Comparison of ENCODE assay signal across 8 cellular contexts in the genomic region with DNA sequence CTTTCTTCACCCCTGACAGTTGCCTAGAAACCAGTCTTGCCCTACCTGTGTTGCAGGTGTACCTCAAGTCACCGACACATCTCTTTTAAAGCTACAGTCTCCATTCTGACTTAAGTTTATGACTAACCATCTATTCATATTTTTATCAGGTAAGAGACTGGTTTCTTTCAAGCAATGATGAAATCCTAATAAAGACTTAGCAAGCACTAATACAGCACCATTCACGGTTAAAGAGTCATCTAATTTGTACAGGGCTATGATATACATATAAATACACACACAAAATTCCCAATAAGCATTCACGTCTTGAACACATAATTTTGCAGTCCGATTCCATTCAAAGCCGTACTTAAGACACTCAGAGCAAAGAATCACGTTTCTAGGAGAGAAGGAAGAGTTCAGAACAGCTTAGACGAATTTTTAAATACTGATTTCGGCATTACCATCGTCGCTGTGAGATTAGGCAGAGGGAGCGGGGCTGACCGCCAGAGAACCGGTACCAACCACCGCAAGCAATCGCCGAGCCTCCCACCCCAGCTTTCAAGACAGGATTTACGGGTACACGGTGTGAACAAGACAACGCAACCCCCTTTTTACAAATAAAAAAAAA. TPM values are rescaled to one million over a fixed set of nuclear protein-coding genes. Genes with fewer than 3 reads are reported as not detected.
DNase-seq lines count a peak whose midpoint lies in the region; FAIRE-seq and TF ChIP-seq lines count a peak whose summit lies in the region.

No MANE protein-coding gene starts in this region.

- TF ChIP-seq CTCF in fibroblast of villous mesenchyme (IDR thresholded peaks at IDR 0.05; ENCODE audit: insufficient read depth, low read depth, low read length) = no peak
- TF ChIP-seq CTCF in prostate gland (IDR thresholded peaks at IDR 0.05) = no peak

- no peak for FAIRE-seq in GM12892 (lab: Jason Lieb, UNC)

- TF ChIP-seq POLR2A in prostate gland (IDR thresholded peaks at IDR 0.05) (no peak), GM12892 (IDR thresholded peaks at IDR 0.05; ENCODE audit: low read depth, low read length) (no peak)

- WGBS in prostate gland = 2% methylated on average over 19 of the region's 19 CpGs

- DNase-seq in DMS79 treated with DMSO at 0.1 percent for 48 hours (lab: John Stamatoyannopoulos, UW) = peak; percentile 62
- no peak for DNase-seq in DMS79 (lab: John Stamatoyannopoulos, UW)
- no peak for DNase-seq in SJSA1 (ENCODE audit: low read depth in 1 of 2, low spot score in 2 of 2)
- DNase-seq in fibroblast of villous mesenchyme (ENCODE audit: low read depth) = peak; percentile 33
- no peak for DNase-seq in prostate gland (ENCODE audit: low spot score)
- DNase-seq in NAMALWA (ENCODE audit: low spot score) = no peak
- DNase-seq in GM12892 (ENCODE audit: insufficient read length) = no peak
- no peak for DNase-seq in HK-2 (ENCODE audit: unreplicated experiment)

- H3K4me3 ChIP-seq in SJSA1 (peak overlapping the region; percentile 95), fibroblast of villous mesenchyme (ENCODE audit: low read depth, low read length) (peak overlapping the region; percentile 98), prostate gland (peak overlapping the region; percentile 88 to 94)

- H3K4me1 ChIP-seq in SJSA1 (replicated peaks) (peaks cover 51% of the 10 kb centered on the region), prostate gland (replicated peaks) (peaks cover 5% of the 10 kb centered on the region)

- H3K9me3 ChIP-seq in SJSA1 (replicated peaks) (0 out of 2 replicates have a peak, but pooled peaks cover 2% of the 10 kb centered on the region), prostate gland (no peaks in the 10 kb centered on the region)

- H3K27ac ChIP-seq in SJSA1 (no peak overlapping the region), prostate gland (peak overlapping the region; percentile 81 to 94)

- H3K36me3 ChIP-seq in SJSA1 (peaks cover 8% of the 10 kb centered on the region), prostate gland (no peaks in the 10 kb centered on the region)

- no peaks in the 10 kb centered on the region for H3K27me3 ChIP-seq in SJSA1 (replicated peaks)
- no peaks in the 10 kb centered on the region for H3K27me3 ChIP-seq in prostate gland (replicated peaks; ENCODE audit: insufficient read depth)

- intact Hi-C loops in prostate gland (cut with DNase I) = loop anchor here (5.0 kb wide), 3 partner anchors 97 to 292 kb away; a partner anchor contains a TSS

RNA-seq across cellular contexts. Expression of a gene that starts 0.9 kb away (rescaled TPM):
- 18.4 and 21.7 TPM in 2 replicates for total RNA-seq in SJSA1 (2014; rRNA removed; shearing (Covaris generic))
- total RNA-seq in fibroblast of villous mesenchyme (34.8 and 70.4 TPM in 2 replicates), prostate gland (10 to 100 TPM; 58.1 to 60.4 TPM)
- polyA plus RNA-seq in GM12892 (2012; ENCODE audit: missing spikeins) = 1.9 TPM

Comparison
In these comparisons a context has a peak if more than half of its experiments do, and no peak if none do; other contexts are left out.
1. DNase-seq: peak in DMS79 treated with DMSO at 0.1 percent for 48 hours (single experiment) and fibroblast of villous mesenchyme (single experiment); none in DMS79 (single experiment), SJSA1 (0 of 2), prostate gland (single experiment), NAMALWA (single experiment), GM12892 (single experiment) and HK-2 (single experiment).
2. Peak in every context shown above with its lines, with median percentiles within 50 percentile points of each other: H3K4me3 ChIP-seq.